In the genomic region with DNA sequence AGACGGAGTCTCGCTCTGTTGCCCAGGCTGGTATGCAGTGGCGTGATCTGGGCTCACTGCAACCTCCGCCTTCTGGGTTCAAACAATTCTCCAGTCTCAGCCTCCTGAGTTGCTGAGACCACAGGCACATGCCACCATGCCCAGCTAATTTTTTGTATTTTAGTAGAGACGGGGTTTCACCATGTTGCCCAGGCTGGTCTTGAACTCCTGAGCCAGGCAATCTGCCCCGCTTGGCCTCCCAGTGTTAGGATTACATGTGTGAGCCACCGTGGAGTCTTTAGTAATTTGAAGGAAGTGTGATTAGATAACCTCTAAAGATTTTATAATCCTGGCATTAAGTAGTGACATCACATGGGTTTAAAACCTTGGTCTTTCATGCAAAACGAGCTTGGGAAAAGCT, we compare ENCODE assay signal across 7 cellular contexts. TPM values are rescaled to one million over a fixed set of nuclear protein-coding genes. Genes with fewer than 3 reads are reported as not detected.
DNase-seq lines count a peak whose midpoint lies in the region; TF ChIP-seq lines count a peak whose summit lies in the region.
"Not testable (repeated sequence)": the region's sequence is repeated elsewhere in the genome, so short reads cannot be mapped to it uniquely, and the experiment has no call there.

No MANE protein-coding gene starts in this region.

- H3K4me1 Mint-ChIP-seq in endodermal cell (peaks cover 21% of the 10 kb centered on the region), nephron (peaks cover 38% of the 10 kb centered on the region)

- H3K36me3 ChIP-seq in endodermal cell (ENCODE audit: control insufficient read depth, insufficient read depth, low read length); cardiac muscle cell; smooth muscle cell (ENCODE audit: low read depth): not testable (repeated sequence)

- peaks cover 14% of the 10 kb centered on the region for H3K36me3 Mint-ChIP-seq in endodermal cell (ENCODE audit: low read depth)
- peaks cover 23% of the 10 kb centered on the region for H3K36me3 Mint-ChIP-seq in nephron (ENCODE audit: low read depth)

- 85 to 93% methylated on average over 7 to 8 of the region's 8 CpGs for WGBS in endodermal cell (ENCODE audit: insufficient coverage in 1 of 2, insufficient read length in 1 of 2), 2 experiments
- WGBS in smooth muscle cell (ENCODE audit: low lambda C conversion rate) = 56% methylated on average over 8 of the region's 8 CpGs

- not testable (repeated sequence) for H3K4me3 Mint-ChIP-seq in endodermal cell, nephron

- peaks cover 67% of the 10 kb centered on the region for H3K79me2 ChIP-seq in smooth muscle cell (ENCODE audit: low read depth)

- H3K4me3 ChIP-seq in endodermal cell (ENCODE audit: low read length); cardiac muscle cell; smooth muscle cell: not testable (repeated sequence)

- H3K9me3 Mint-ChIP-seq in endodermal cell = not testable (repeated sequence)
- H3K9me3 Mint-ChIP-seq in nephron = peaks cover 11% of the 10 kb centered on the region

- not testable (repeated sequence) for H3K9me3 ChIP-seq in endodermal cell (ENCODE audit: control insufficient read depth, low read length); cardiac muscle cell (ENCODE audit: low read depth); smooth muscle cell (replicated peaks; ENCODE audit: low read depth)

- H3K4me1 ChIP-seq in endodermal cell (ENCODE audit: control insufficient read depth, insufficient read depth, low read length); smooth muscle cell (ENCODE audit: low read depth): not testable (repeated sequence)
- peaks cover 16% of the 10 kb centered on the region for H3K4me1 ChIP-seq in cardiac muscle cell (ENCODE audit: low read depth)

- intact Hi-C loops in posterior vena cava (cut with DNase I) = not testable (repeated sequence)

- H3K27ac ChIP-seq in endodermal cell (ENCODE audit: low read depth, low read length) = not testable (repeated sequence)
- peak overlapping the region; percentile 60 for H3K27ac ChIP-seq in cardiac muscle cell
- H3K27ac ChIP-seq in smooth muscle cell (ENCODE audit: low read depth) = peak overlapping the region; percentile 38

- not testable (repeated sequence) for H3K9ac ChIP-seq in endodermal cell (ENCODE audit: extremely low read depth, low read length, poor library complexity, severe bottlenecking); smooth muscle cell (ENCODE audit: low read depth)

- H3K27ac Mint-ChIP-seq in endodermal cell = peak overlapping the region; percentile 26
- H3K27ac Mint-ChIP-seq in nephron = peak overlapping the region in 2 of 3 experiments; percentile 48 to 58

- H2AFZ ChIP-seq in smooth muscle cell (ENCODE audit: low read depth) = not testable (repeated sequence)

- H3K4me2 ChIP-seq in smooth muscle cell = peak overlapping the region; percentile 60

- TF ChIP-seq CTCF in endodermal cell (conservative IDR thresholded peaks at IDR 0.05); cardiac muscle cell (IDR thresholded peaks at IDR 0.05; ENCODE audit: low read depth, low read length); nephron (IDR thresholded peaks at IDR 0.05; ENCODE audit: unreplicated experiment in 3 of 3); smooth muscle cell (IDR thresholded peaks at IDR 0.05; ENCODE audit: borderline replicate concordance, insufficient read depth, poor library complexity, severe bottlenecking): not testable (repeated sequence)

- H3F3A ChIP-seq in smooth muscle cell (ENCODE audit: low read depth) = not testable (repeated sequence)

- peaks cover 72% of the 10 kb centered on the region for H4K20me1 ChIP-seq in smooth muscle cell (ENCODE audit: low read depth)

- H3K27me3 Mint-ChIP-seq in endodermal cell (ENCODE audit: insufficient read depth); nephron (ENCODE audit: low read depth): not testable (repeated sequence)

- DNase-seq in D341Med (ENCODE audit: low spot score) (peak; percentile 49), NCI-H82 (lab: John Stamatoyannopoulos, UW) (peak; percentile 5), posterior vena cava (ENCODE audit: low spot score) (peak; percentile 16)
- DNase-seq in endodermal cell; cardiac muscle cell (ENCODE audit: low read depth in 1 of 2, low spot score in 1 of 2); smooth muscle cell (lab: John Stamatoyannopoulos, UW; ENCODE audit: unreplicated experiment): not testable (repeated sequence)

- H3K27me3 ChIP-seq in endodermal cell (ENCODE audit: control insufficient read depth, insufficient read depth, low read length, poor library complexity, severe bottlenecking); cardiac muscle cell; smooth muscle cell (ENCODE audit: low read depth): not testable (repeated sequence)

RNA-seq across cellular contexts. Expression of gene ZNF236, which starts 6.3 kb away (rescaled TPM):
- total RNA-seq in endodermal cell (10 to 100 TPM; 27.0 to 28.3 TPM), cardiac muscle cell (7.2 and 13.1 TPM in 2 replicates), posterior vena cava (10 to 100 TPM; 14.1 to 14.2 TPM), smooth muscle cell (6.2 and 6.8 TPM in 2 replicates)
- 12.5 TPM for polyA plus RNA-seq in endodermal cell (2013, experiment 1 of 2)
- 7.8 TPM for polyA plus RNA-seq in endodermal cell (2013, experiment 2 of 2)
- polyA plus RNA-seq in cardiac muscle cell (5.8 and 8.6 TPM in 2 replicates), smooth muscle cell (4.1 and 5.5 TPM in 2 replicates)
